ENCODE assay signal across 8 cellular contexts in the genomic region with DNA sequence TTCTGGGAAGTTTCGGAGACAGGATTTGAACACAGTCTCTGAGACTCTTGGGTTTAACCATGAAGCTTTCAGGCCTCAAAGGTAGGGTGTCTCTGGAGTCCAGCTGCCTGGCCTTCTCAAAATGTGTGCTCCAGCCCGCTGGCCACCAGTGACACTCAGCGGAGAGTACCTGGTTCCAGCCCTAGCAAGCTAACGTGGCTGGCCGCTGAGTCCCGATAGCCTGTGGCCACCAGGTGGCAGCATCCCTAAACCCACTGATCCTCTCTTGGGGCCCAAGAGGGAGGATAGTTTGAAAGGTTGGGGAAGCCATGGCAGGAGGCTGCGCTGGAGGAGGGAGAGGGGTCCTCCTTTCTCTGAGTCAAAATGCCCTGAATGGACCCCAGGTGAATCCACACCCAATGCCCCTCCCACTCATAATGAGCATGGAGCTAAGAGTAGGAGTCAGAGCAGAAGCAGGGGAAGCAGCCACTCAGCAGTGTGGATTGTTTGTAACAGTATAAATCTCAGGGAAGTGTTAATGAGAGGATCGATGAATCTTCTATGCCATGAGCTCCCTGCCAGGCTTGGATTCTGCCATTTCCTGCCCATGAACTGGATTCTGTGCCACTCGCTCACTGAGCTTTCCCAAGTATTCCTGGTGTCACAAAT. TPM values are rescaled to one million over a fixed set of nuclear protein-coding genes. Genes with fewer than 3 reads are reported as not detected.
A peak's percentile ranks its signal among the peaks of the same experiment; 100 is the strongest.
DNase-seq lines count a peak whose midpoint lies in the region; ATAC-seq and TF ChIP-seq lines count a peak whose summit lies in the region.

No MANE protein-coding gene starts in this region.

- H3K27ac ChIP-seq in ovary, result no peak overlapping the region
- H3K27ac ChIP-seq in uterus, result no peak overlapping the region

- TF ChIP-seq POLR2A in ovary (IDR thresholded peaks at IDR 0.05) (no peak), uterus (IDR thresholded peaks at IDR 0.05) (no peak)

- no peaks in the 10 kb centered on the region for H3K9me3 ChIP-seq in ovary
- no peaks in the 10 kb centered on the region for H3K9me3 ChIP-seq in uterus

- no peak for TF ChIP-seq EP300 in ovary (IDR thresholded peaks at IDR 0.05)

- H3K27me3 ChIP-seq in ovary (no peaks in the 10 kb centered on the region), uterus (no peaks in the 10 kb centered on the region)

- no peaks in the 10 kb centered on the region for H3K9me3 Mint-ChIP-seq in activated T-cell treated with anti-CD3 and anti-CD28 coated beads, Interleukin-2, amount 50 U/mL, for 4 hours

- intact Hi-C loops in ovary (cut with DNase I) (no loop called here), uterus (cut with DNase I; ENCODE audit: low total_unique reads) (no loop called here)

- no peaks in the 10 kb centered on the region for H3K36me3 Mint-ChIP-seq in activated T-cell treated with anti-CD3 and anti-CD28 coated beads, Interleukin-2, amount 50 U/mL, for 4 hours (ENCODE audit: insufficient read depth)

- no peak overlapping the region for H3K4me3 Mint-ChIP-seq in activated T-cell treated with anti-CD3 and anti-CD28 coated beads, Interleukin-2, amount 50 U/mL, for 4 hours

- H3K36me3 ChIP-seq in ovary (no peaks in the 10 kb centered on the region), uterus (no peaks in the 10 kb centered on the region)

- H3K4me3 ChIP-seq in ovary (no peak overlapping the region), uterus (no peak overlapping the region)

- TF ChIP-seq CTCF in ovary (IDR thresholded peaks at IDR 0.05) (no peak), uterus (IDR thresholded peaks at IDR 0.05) (peak in 3 of 4 experiments; percentile 28 to 58 (median 41))

- peaks cover 5% of the 10 kb centered on the region for H3K4me1 Mint-ChIP-seq in activated T-cell treated with anti-CD3 and anti-CD28 coated beads, Interleukin-2, amount 50 U/mL, for 4 hours (ENCODE audit: low read depth)

- ATAC-seq in HG03521 (IDR thresholded peaks at IDR 0.05; ENCODE audit: unreplicated experiment), result peak; percentile 65
- peak; percentile 55 to 70 for ATAC-seq in activated T-cell treated with anti-CD3 and anti-CD28 coated beads, Interleukin-2, amount 50 U/mL, for 4 hours

- H3K4me1 ChIP-seq in ovary (ENCODE audit: insufficient read depth) (peaks cover 3% of the 10 kb centered on the region), uterus (no peaks in the 10 kb centered on the region)

- peak; percentile 71 for DNase-seq in CD1c-positive myeloid dendritic cell (ENCODE audit: extremely low spot score)
- peak; percentile 73 for DNase-seq in GM19240 (ENCODE audit: insufficient read length, low spot score)
- peak; percentile 93 for DNase-seq in OCI-M1 (lab: John Stamatoyannopoulos, UW)
- peak; percentile 42 for DNase-seq in activated T-cell treated with anti-CD3 and anti-CD28 coated beads, Interleukin-2, amount 50 U/mL, for 4 hours
- DNase-seq in fibroblast of the conjunctiva (ENCODE audit: low read depth), result peak; percentile 23
- DNase-seq in ovary, result peak in 4 of 5 donors; percentile 23 to 49 (median 26)
- DNase-seq in uterus, result peak; percentile 20 to 31

- 53 to 59% (median 55%) methylated on average over 9 of the region's 9 CpGs for WGBS in ovary, 3 donors

- peaks cover 12% of the 10 kb centered on the region for H3K27me3 Mint-ChIP-seq in activated T-cell treated with anti-CD3 and anti-CD28 coated beads, Interleukin-2, amount 50 U/mL, for 4 hours (ENCODE audit: low read depth)

RNA-seq across cellular contexts. Expression of gene TIFAB, which starts 5.4 kb away (rescaled TPM):
- not detected for total RNA-seq in activated T-cell treated with anti-CD3 and anti-CD28 coated beads, Interleukin-2, amount 50 U/mL, for 4 hours
- total RNA-seq in ovary (under 1 TPM in 2 of 7 donors, not detected in 5; 0.05 to 0.08 TPM), uterus (under 1 TPM in 1 of 4 donors, not detected in 3; 0.28 TPM)
- polyA plus RNA-seq in ovary, result under 1 TPM in 1 of 2 donors, not detected in 1; 0.33 TPM

RNA-seq across cellular contexts. Expression of gene DCANP1, which starts 10.4 kb away (rescaled TPM):
- total RNA-seq in activated T-cell treated with anti-CD3 and anti-CD28 coated beads, Interleukin-2, amount 50 U/mL, for 4 hours, result not detected
- under 1 TPM in 1 of 7 donors, not detected in 6; 0.08 TPM for total RNA-seq in ovary
- not detected for polyA plus RNA-seq in ovary
- not detected for total RNA-seq in uterus

RNA-seq across cellular contexts. Expression of gene MACROH2A1, which starts 58.5 kb away (rescaled TPM):
- 100 to 1,000 TPM; 204 to 234 (median 207) TPM for total RNA-seq in activated T-cell treated with anti-CD3 and anti-CD28 coated beads, Interleukin-2, amount 50 U/mL, for 4 hours
- 100 to 1,000 TPM in 4 of 7 donors, 10 to 100 TPM in 3; 81.3 to 157 (median 102) TPM for total RNA-seq in ovary
- 100 to 1,000 TPM in 1 of 2 donors, 10 to 100 TPM in 1; 71.7 to 139 TPM for polyA plus RNA-seq in ovary
- total RNA-seq in uterus, result 100 to 1,000 TPM; 121 to 200 (median 141) TPM

Comparison
In these comparisons a context has a peak if more than half of its experiments do, and no peak if none do; other contexts are left out.
1. DNase-seq: peak in every context shown above with its lines; median percentile 93 in OCI-M1; 73 in GM19240; 71 in CD1c-positive myeloid dendritic cell; 42 in activated T-cell treated with anti-CD3 and anti-CD28 coated beads, Interleukin-2, amount 50 U/mL, for 4 hours; 26 in ovary; 26 in uterus; 23 in fibroblast of the conjunctiva.
2. CTCF ChIP-seq: peak in uterus (3 of 4); none in ovary (0 of 3).